In the genomic region with DNA sequence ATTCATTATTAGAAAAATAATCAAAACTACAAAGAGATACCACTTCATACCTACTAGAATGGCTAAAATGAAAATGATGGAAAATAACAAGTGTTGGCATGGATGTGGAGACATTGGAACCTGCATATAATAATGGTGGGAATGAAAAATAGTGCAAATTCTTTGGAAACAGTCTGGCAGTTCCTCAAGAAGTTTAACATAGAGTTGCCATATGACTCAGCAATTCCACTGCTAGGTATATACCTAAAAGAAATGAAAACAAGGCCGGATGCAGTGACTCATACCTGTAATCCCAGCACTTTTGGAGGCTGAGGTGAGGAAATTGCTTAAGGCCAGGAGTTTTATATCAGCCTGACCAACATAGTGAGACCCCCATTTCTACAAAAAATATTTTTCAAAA, we compare ENCODE assay signal across 11 cellular contexts. TPM values are rescaled to one million over a fixed set of nuclear protein-coding genes. Genes with fewer than 3 reads are reported as not detected.
A peak's percentile ranks its signal among the peaks of the same experiment; 100 is the strongest.
DNase-seq lines count a peak whose midpoint lies in the region; ATAC-seq and TF ChIP-seq lines count a peak whose summit lies in the region.
"Had no signal": no experiment of that assay in that cellular context is flagged by ENCODE, and none has a peak within 500 bp of the region (broad histone marks: within the 10 kb centered on the region; RNA-seq: fewer than 3 reads in every experiment).

No MANE protein-coding gene starts in this region.

- no peak overlapping the region for H3K4me3 Mint-ChIP-seq in activated CD8-positive, alpha-beta T cell treated with anti-CD3 and anti-CD28 coated beads for 36 hours
- no peak overlapping the region for H3K4me3 Mint-ChIP-seq in activated CD8-positive, alpha-beta T cell treated with anti-CD3 and anti-CD28 coated beads, Interleukin-2, amount 10 ng/mL, durations not matched to agents 7 days and 5 days
- no peak overlapping the region for H3K4me3 Mint-ChIP-seq in T-helper 2 cell treated with Interferon-gamma antibody and Interleukin-4, amounts not matched to agents 5 μg/mL and 100 μg/mL, for 36 hours
- H3K4me3 Mint-ChIP-seq: dendritic cell treated with granulocyte-macrophage colony-stimulating factor and Interleukin-4, amounts not matched to agents 40 ng/mL and 50 ng/mL, for 4 days; stimulated activated naive CD8-positive, alpha-beta T cell treated with anti-CD3 and anti-CD28 coated beads, Interleukin-15, Interleukin-2, amounts not matched to agents 100 ng/mL and 50 ng/mL, for 24 hours had no signal

- H3K27ac Mint-ChIP-seq in activated CD8-positive, alpha-beta T cell treated with anti-CD3 and anti-CD28 coated beads for 36 hours: no peak overlapping the region
- no peak overlapping the region for H3K27ac Mint-ChIP-seq in activated CD8-positive, alpha-beta T cell treated with anti-CD3 and anti-CD28 coated beads, Interleukin-2, amount 10 ng/mL, durations not matched to agents 7 days and 5 days
- H3K27ac Mint-ChIP-seq in T-helper 2 cell treated with Interferon-gamma antibody and Interleukin-4, amounts not matched to agents 5 μg/mL and 100 μg/mL, for 36 hours: peak overlapping the region; percentile 35
- H3K27ac Mint-ChIP-seq: dendritic cell treated with granulocyte-macrophage colony-stimulating factor and Interleukin-4, amounts not matched to agents 40 ng/mL and 50 ng/mL, for 4 days had no signal

- CTCF ChIA-PET in activated CD8-positive, alpha-beta T cell treated with anti-CD3 and anti-CD28 coated beads for 36 hours (lab: Charles Lee): no interaction called here
- CTCF ChIA-PET in activated CD8-positive, alpha-beta T cell treated with anti-CD3 and anti-CD28 coated beads, Interleukin-2, amount 10 ng/mL, durations not matched to agents 7 days and 5 days (lab: Charles Lee): no interaction called here

- H3K4me3 ChIP-seq in lung: no peak overlapping the region

- no peaks in the 10 kb centered on the region for H3K27me3 Mint-ChIP-seq in activated CD8-positive, alpha-beta T cell treated with anti-CD3 and anti-CD28 coated beads for 36 hours
- H3K27me3 Mint-ChIP-seq in activated CD8-positive, alpha-beta T cell treated with anti-CD3 and anti-CD28 coated beads, Interleukin-2, amount 10 ng/mL, durations not matched to agents 7 days and 5 days (ENCODE audit: low read depth): no peaks in the 10 kb centered on the region
- no peaks in the 10 kb centered on the region for H3K27me3 Mint-ChIP-seq in T-helper 2 cell treated with Interferon-gamma antibody and Interleukin-4, amounts not matched to agents 5 μg/mL and 100 μg/mL, for 36 hours (ENCODE audit: low read depth)
- H3K27me3 Mint-ChIP-seq: dendritic cell treated with granulocyte-macrophage colony-stimulating factor and Interleukin-4, amounts not matched to agents 40 ng/mL and 50 ng/mL, for 4 days; stimulated activated naive CD8-positive, alpha-beta T cell treated with anti-CD3 and anti-CD28 coated beads, Interleukin-15, Interleukin-2, amounts not matched to agents 100 ng/mL and 50 ng/mL, for 24 hours had no signal

- no peaks in the 10 kb centered on the region for H3K27me3 ChIP-seq in lung (ENCODE audit: control insufficient read depth, insufficient read depth)

- H3K9me3 Mint-ChIP-seq in activated CD8-positive, alpha-beta T cell treated with anti-CD3 and anti-CD28 coated beads for 36 hours: no peaks in the 10 kb centered on the region
- H3K9me3 Mint-ChIP-seq in activated CD8-positive, alpha-beta T cell treated with anti-CD3 and anti-CD28 coated beads, Interleukin-2, amount 10 ng/mL, durations not matched to agents 7 days and 5 days (ENCODE audit: insufficient read depth): no peaks in the 10 kb centered on the region
- no peaks in the 10 kb centered on the region for H3K9me3 Mint-ChIP-seq in T-helper 2 cell treated with Interferon-gamma antibody and Interleukin-4, amounts not matched to agents 5 μg/mL and 100 μg/mL, for 36 hours
- H3K9me3 Mint-ChIP-seq: dendritic cell treated with granulocyte-macrophage colony-stimulating factor and Interleukin-4, amounts not matched to agents 40 ng/mL and 50 ng/mL, for 4 days; stimulated activated naive CD8-positive, alpha-beta T cell treated with anti-CD3 and anti-CD28 coated beads, Interleukin-15, Interleukin-2, amounts not matched to agents 100 ng/mL and 50 ng/mL, for 24 hours had no signal

- H3K4me1 ChIP-seq in lung (ENCODE audit: control insufficient read depth in 2 of 2, insufficient read depth in 2 of 2, low read length in 2 of 2): no peaks in the 10 kb centered on the region

- no peaks in the 10 kb centered on the region for H3K9me3 ChIP-seq in lung (ENCODE audit: control insufficient read depth in 2 of 2, insufficient read depth in 1 of 2, low read length in 1 of 2)

- no peak for TF ChIP-seq CTCF in activated CD8-positive, alpha-beta T cell treated with anti-CD3 and anti-CD28 coated beads for 36 hours (IDR thresholded peaks at IDR 0.05)
- TF ChIP-seq CTCF in lung (IDR thresholded peaks at IDR 0.05; ENCODE audit: control extremely low read depth, extremely low read depth): no peak

- H3K27ac ChIP-seq in lung (ENCODE audit: low read depth in 1 of 2, low read length in 1 of 2): no peak overlapping the region

- no peaks in the 10 kb centered on the region for H3K36me3 ChIP-seq in lung (ENCODE audit: control insufficient read depth in 2 of 2, insufficient read depth in 2 of 2, low read length in 2 of 2)

- H3K36me3 Mint-ChIP-seq in activated CD8-positive, alpha-beta T cell treated with anti-CD3 and anti-CD28 coated beads for 36 hours (ENCODE audit: low read depth): no peaks in the 10 kb centered on the region
- no peaks in the 10 kb centered on the region for H3K36me3 Mint-ChIP-seq in activated CD8-positive, alpha-beta T cell treated with anti-CD3 and anti-CD28 coated beads, Interleukin-2, amount 10 ng/mL, durations not matched to agents 7 days and 5 days (ENCODE audit: low read depth)
- peaks cover 2% of the 10 kb centered on the region for H3K36me3 Mint-ChIP-seq in T-helper 2 cell treated with Interferon-gamma antibody and Interleukin-4, amounts not matched to agents 5 μg/mL and 100 μg/mL, for 36 hours (ENCODE audit: low read depth)

- ATAC-seq in activated CD8-positive, alpha-beta T cell treated with anti-CD3 and anti-CD28 coated beads for 36 hours: no peak
- no peak for ATAC-seq in activated CD8-positive, alpha-beta T cell treated with anti-CD3 and anti-CD28 coated beads, Interleukin-2, amount 10 ng/mL, durations not matched to agents 7 days and 5 days
- ATAC-seq in HG02870 (IDR thresholded peaks at IDR 0.05; ENCODE audit: unreplicated experiment) (peak; percentile 76), lung (ENCODE audit: insufficient read depth, low FRiP score) (peak; percentile 43)

- peak; percentile 8 for DNase-seq in activated CD8-positive, alpha-beta T cell treated with anti-CD3 and anti-CD28 coated beads for 36 hours
- DNase-seq in activated CD8-positive, alpha-beta T cell treated with anti-CD3 and anti-CD28 coated beads, Interleukin-2, amount 10 ng/mL, durations not matched to agents 7 days and 5 days: no peak
- no peak for DNase-seq in T-helper 2 cell treated with Interferon-gamma antibody and Interleukin-4, amounts not matched to agents 5 μg/mL and 100 μg/mL, for 36 hours (ENCODE audit: low spot score)
- DNase-seq in lung (ENCODE audit: low spot score) (no peak), NCI-H524 treated with DMSO at 0.1 percent for 48 hours (lab: John Stamatoyannopoulos, UW) (no peak), cortex of kidney (lab: John Stamatoyannopoulos, UW) (no peak)
- no peak for DNase-seq in activated effector memory CD4-positive, alpha-beta T cell treated with anti-CD3 and anti-CD28 coated beads, Interleukin-2, amount 50 U/mL, for 16 hours
- DNase-seq: NCI-H2081 treated with DMSO at 0.1 percent for 48 hours had no signal

- intact Hi-C loops in activated CD8-positive, alpha-beta T cell treated with anti-CD3 and anti-CD28 coated beads for 36 hours (cut with micrococcal nuclease): no loop called here

- H3K4me1 Mint-ChIP-seq in activated CD8-positive, alpha-beta T cell treated with anti-CD3 and anti-CD28 coated beads for 36 hours (ENCODE audit: low read depth): peaks cover 3% of the 10 kb centered on the region
- H3K4me1 Mint-ChIP-seq in activated CD8-positive, alpha-beta T cell treated with anti-CD3 and anti-CD28 coated beads, Interleukin-2, amount 10 ng/mL, durations not matched to agents 7 days and 5 days (ENCODE audit: low read depth): peaks cover 8% of the 10 kb centered on the region
- H3K4me1 Mint-ChIP-seq in T-helper 2 cell treated with Interferon-gamma antibody and Interleukin-4, amounts not matched to agents 5 μg/mL and 100 μg/mL, for 36 hours (ENCODE audit: low read depth): peaks cover 18% of the 10 kb centered on the region

- 82 to 88% methylated on average over 1 of the region's 1 CpG for WGBS in lung, 2 donors

- POLR2A ChIA-PET in activated CD8-positive, alpha-beta T cell treated with anti-CD3 and anti-CD28 coated beads for 36 hours (lab: Charles Lee): no interaction called here
- POLR2A ChIA-PET in activated CD8-positive, alpha-beta T cell treated with anti-CD3 and anti-CD28 coated beads, Interleukin-2, amount 10 ng/mL, durations not matched to agents 7 days and 5 days (lab: Charles Lee): no interaction called here

RNA-seq across cellular contexts. Expression of a gene that starts 41.6 kb away (rescaled TPM):
- total RNA-seq in activated CD8-positive, alpha-beta T cell treated with anti-CD3 and anti-CD28 coated beads for 36 hours: 1 to 10 TPM; 5.8 to 6.0 TPM
- 1 to 10 TPM; 9.0 to 9.6 TPM for total RNA-seq in activated CD8-positive, alpha-beta T cell treated with anti-CD3 and anti-CD28 coated beads, Interleukin-2, amount 10 ng/mL, durations not matched to agents 7 days and 5 days
- 10 to 100 TPM; 15.1 to 23.7 TPM for total RNA-seq in lung
- 10 to 100 TPM; 13.2 to 20.8 TPM for polyA plus RNA-seq in lung

Comparison
In these comparisons a context has a peak if more than half of its experiments do, and no peak if none do; other contexts are left out.
1. ATAC-seq: peak in HG02870 (single experiment) and lung (single experiment); none in activated CD8-positive, alpha-beta T cell treated with anti-CD3 and anti-CD28 coated beads for 36 hours (single experiment) and activated CD8-positive, alpha-beta T cell treated with anti-CD3 and anti-CD28 coated beads, Interleukin-2, amount 10 ng/mL, durations not matched to agents 7 days and 5 days (single experiment).